ENCODE assay signal across 24 cellular contexts in genomic region chr14:88683119-88683518, GRCh38.
"Had no signal": no experiment of that assay in that cellular context is flagged by ENCODE, and none has a peak within 500 bp of the region (broad histone marks: within the 10 kb centered on the region; RNA-seq: fewer than 3 reads in every experiment).

No MANE protein-coding gene starts in this region.

- H3K27me3 ChIP-seq: dorsolateral prefrontal cortex, gastroesophageal sphincter, right lobe of liver, spleen, stomach had no signal

- H3K4me3 ChIP-seq: dorsolateral prefrontal cortex, gastroesophageal sphincter, lung, psoas muscle, right lobe of liver, spleen, stomach had no signal

- H3K9me3 ChIP-seq: gastroesophageal sphincter, psoas muscle, right lobe of liver, spleen, stomach had no signal

- H3K36me3 ChIP-seq: right lobe of liver, spleen, stomach had no signal

- ATAC-seq: esophagus mucosa; gastroesophageal sphincter; left ventricle myocardium superior; naive thymus-derived CD4-positive, alpha-beta T cell; psoas muscle had no signal

- H3K4me1 ChIP-seq: gastroesophageal sphincter, psoas muscle, spleen, stomach had no signal

- DNase-seq: cortex of kidney; dorsolateral prefrontal cortex; effector CD8-positive, alpha-beta T cell; foreskin fibroblast; glutamatergic neuron; kidney; left cardiac atrium; left ventricle myocardium superior; mesenchymal stem cell; naive thymus-derived CD4-positive, alpha-beta T cell; nephron progenitor cell; psoas muscle; retina; spleen; stimulated activated CD4-positive, alpha-beta T cell treated with anti-CD3 and anti-CD28 coated beads, Interleukin-15, amount 100 ng/mL, for 24 hours; stimulated activated CD4-positive, alpha-beta T cell treated with anti-CD3 and anti-CD28 coated beads, Interleukin-1b, Interleukin-23, amount 100 ng/mL, for 48 hours; stimulated activated CD4-positive, alpha-beta T cell treated with anti-CD3 and anti-CD28 coated beads, Interleukin-4, amount 100 ng/mL, for 24 hours; stimulated activated naive CD4-positive, alpha-beta T cell; stomach; substantia nigra had no signal

- H3K27ac ChIP-seq: dorsolateral prefrontal cortex, gastroesophageal sphincter, psoas muscle, right lobe of liver, spleen, stomach had no signal
